ENCODE assay signal across 22 cellular contexts in genomic region chr3:141825216-141826011, GRCh38.
"Had no signal": no experiment of that assay in that cellular context is flagged by ENCODE, and none has a peak within 500 bp of the region (broad histone marks: within the 10 kb centered on the region; RNA-seq: fewer than 3 reads in every experiment).

No MANE protein-coding gene starts in this region.

- H3K4me3 Mint-ChIP-seq: activated CD4-positive, alpha-beta memory T cell treated with anti-CD3 and anti-CD28 coated beads, Interleukin-2, amount 10 ng/mL, durations not matched to agents 7 days and 5 days; activated CD8-positive, alpha-beta memory T cell treated with anti-CD3 and anti-CD28 coated beads, Interleukin-2, amount 10 ng/mL, durations not matched to agents 7 days and 5 days; brain; stimulated activated effector memory CD8-positive, alpha-beta T cell treated with anti-CD3 and anti-CD28 coated beads, Interleukin-12 subunit alpha, Interleukin-12 subunit beta, amount 100 ng/mL, for 72 hours had no signal

- H3K36me3 Mint-ChIP-seq: activated CD8-positive, alpha-beta memory T cell treated with anti-CD3 and anti-CD28 coated beads, Interleukin-2, amount 10 ng/mL, durations not matched to agents 7 days and 5 days; brain; stimulated activated effector memory CD8-positive, alpha-beta T cell treated with anti-CD3 and anti-CD28 coated beads, Interleukin-12 subunit alpha, Interleukin-12 subunit beta, amount 100 ng/mL, for 72 hours had no signal

- H3K27me3 Mint-ChIP-seq: progenitor cell of endocrine pancreas had no signal

- H3K4me1 ChIP-seq: right lobe of liver, upper lobe of right lung had no signal

- H3K36me3 ChIP-seq: right lobe of liver, thoracic aorta, upper lobe of right lung had no signal

- DNase-seq: activated CD4-positive, alpha-beta memory T cell treated with anti-CD3 and anti-CD28 coated beads, Interleukin-2, amount 10 ng/mL, durations not matched to agents 7 days and 5 days; activated CD4-positive, alpha-beta T cell treated with anti-CD3 and anti-CD28 coated beads for 48 hours; activated CD4-positive, CD25-positive, alpha-beta regulatory T cell; activated CD8-positive, alpha-beta memory T cell treated with anti-CD3 and anti-CD28 coated beads, Interleukin-2, amount 10 ng/mL, durations not matched to agents 7 days and 5 days; activated naive CD4-positive, alpha-beta T cell treated with Interleukin-2 at 50 U/mL for 16 hours; anterior cingulate cortex; erythroblast; foreskin melanocyte; hypothalamus; islet precursor cell; midbrain; right lobe of liver; stimulated activated CD4-positive, alpha-beta T cell treated with anti-CD3 and anti-CD28 coated beads, Interleukin-4, amount 100 ng/mL, for 1 hour; T-helper 9 cell; upper lobe of right lung had no signal

- H3K4me2 ChIP-seq: smooth muscle cell had no signal

- H3K27ac ChIP-seq: coronary artery, right lobe of liver, thoracic aorta, upper lobe of right lung had no signal

- ATAC-seq: activated CD8-positive, alpha-beta memory T cell treated with anti-CD3 and anti-CD28 coated beads, Interleukin-2, amount 10 ng/mL, durations not matched to agents 7 days and 5 days; right lobe of liver; stimulated activated effector memory CD8-positive, alpha-beta T cell treated with anti-CD3 and anti-CD28 coated beads, Interleukin-12 subunit alpha, Interleukin-12 subunit beta, amount 100 ng/mL, for 72 hours; upper lobe of right lung had no signal

- H3K27me3 ChIP-seq: right lobe of liver, upper lobe of right lung had no signal

- H3K4me1 Mint-ChIP-seq: activated CD4-positive, alpha-beta memory T cell treated with anti-CD3 and anti-CD28 coated beads, Interleukin-2, amount 10 ng/mL, durations not matched to agents 7 days and 5 days; activated CD8-positive, alpha-beta memory T cell treated with anti-CD3 and anti-CD28 coated beads, Interleukin-2, amount 10 ng/mL, durations not matched to agents 7 days and 5 days; stimulated activated effector memory CD8-positive, alpha-beta T cell treated with anti-CD3 and anti-CD28 coated beads, Interleukin-12 subunit alpha, Interleukin-12 subunit beta, amount 100 ng/mL, for 72 hours had no signal

- H3K4me3 ChIP-seq: coronary artery, right lobe of liver, smooth muscle cell, thoracic aorta, upper lobe of right lung had no signal

- H3K9me3 ChIP-seq: right lobe of liver, thoracic aorta, upper lobe of right lung had no signal

- H3K27ac Mint-ChIP-seq: activated CD4-positive, alpha-beta memory T cell treated with anti-CD3 and anti-CD28 coated beads, Interleukin-2, amount 10 ng/mL, durations not matched to agents 7 days and 5 days; activated CD8-positive, alpha-beta memory T cell treated with anti-CD3 and anti-CD28 coated beads, Interleukin-2, amount 10 ng/mL, durations not matched to agents 7 days and 5 days; activated T-helper 2 cell treated with anti-CD3 and anti-CD28 coated beads, Interferon-gamma antibody, Interleukin-2, Interleukin-4, amounts not matched to agents 10 μg/mL and 5 μg/mL and 100 μg/mL, durations not matched to agents 14 hours and 24 hours and 36 hours; brain; progenitor cell of endocrine pancreas; stimulated activated effector memory CD8-positive, alpha-beta T cell treated with anti-CD3 and anti-CD28 coated beads, Interleukin-12 subunit alpha, Interleukin-12 subunit beta, amount 100 ng/mL, for 72 hours had no signal

- H3K9me3 Mint-ChIP-seq: activated CD4-positive, alpha-beta memory T cell treated with anti-CD3 and anti-CD28 coated beads, Interleukin-2, amount 10 ng/mL, durations not matched to agents 7 days and 5 days; activated T-helper 2 cell treated with anti-CD3 and anti-CD28 coated beads, Interferon-gamma antibody, Interleukin-2, Interleukin-4, amounts not matched to agents 10 μg/mL and 5 μg/mL and 100 μg/mL, durations not matched to agents 14 hours and 24 hours and 36 hours; brain; stimulated activated effector memory CD8-positive, alpha-beta T cell treated with anti-CD3 and anti-CD28 coated beads, Interleukin-12 subunit alpha, Interleukin-12 subunit beta, amount 100 ng/mL, for 72 hours had no signal
